In the genomic region with DNA sequence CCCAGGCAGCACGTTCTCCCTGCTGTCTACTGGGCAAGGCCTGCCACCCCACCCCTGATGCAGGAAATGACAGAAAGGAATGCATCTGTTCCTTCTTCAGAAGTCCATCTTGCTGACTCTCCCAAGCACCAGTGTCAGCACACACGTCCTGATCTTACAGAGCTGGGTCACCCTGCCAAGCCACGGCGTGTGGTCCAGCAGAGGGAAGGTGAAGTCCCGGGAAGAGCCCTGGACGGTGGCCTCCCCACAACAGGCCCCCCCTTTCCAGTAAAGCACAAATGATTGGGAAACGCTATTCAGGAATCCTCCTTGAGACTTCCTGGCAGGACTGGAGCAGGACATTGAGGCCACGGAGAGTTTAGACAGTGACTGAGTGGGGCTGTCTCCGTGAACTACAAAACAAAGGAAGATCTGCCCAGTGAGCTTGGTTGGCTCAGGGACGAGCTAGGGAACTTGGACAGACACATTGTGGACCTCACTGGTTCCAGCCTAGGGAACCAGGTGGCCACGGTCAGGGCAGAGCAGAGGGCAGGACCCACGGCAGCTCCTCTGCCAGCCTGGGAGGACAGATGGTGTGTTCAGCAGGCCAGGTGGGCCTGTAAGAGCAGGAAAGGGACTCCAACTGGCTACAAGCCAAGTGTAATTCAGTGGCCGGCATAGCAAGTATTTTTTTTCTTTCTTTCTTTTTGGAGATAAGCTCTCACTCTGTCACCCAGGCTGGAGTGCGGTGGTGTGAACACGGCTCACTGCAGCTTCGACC, we compare ENCODE assay signal across 8 cellular contexts. TPM values are rescaled to one million over a fixed set of nuclear protein-coding genes. Genes with fewer than 3 reads are reported as not detected.
DNase-seq lines count a peak whose midpoint lies in the region; ATAC-seq and TF ChIP-seq lines count a peak whose summit lies in the region.

No MANE protein-coding gene starts in this region.

- H3K4me1 ChIP-seq in body of pancreas (peaks cover 54% of the 10 kb centered on the region), liver (ENCODE audit: control insufficient read depth in 4 of 4, insufficient read depth in 4 of 4, low read length in 3 of 4) (peaks cover 14 to 57% (median 38%) of the 10 kb centered on the region in 4 donors), tibial nerve (peaks cover 0 to 87% (median 57%) of the 10 kb centered on the region in 4 donors)

- peak in 1 of 2 donors; percentile 22 for TF ChIP-seq RAD21 in liver (IDR thresholded peaks at IDR 0.05)

- intact Hi-C loops in body of pancreas (cut with DNase I) = no loop called here

- peak; percentile 72 to 98 for TF ChIP-seq EP300 in tibial nerve (IDR thresholded peaks at IDR 0.05)

- TF ChIP-seq POLR2A in body of pancreas (IDR thresholded peaks at IDR 0.05) = no peak
- TF ChIP-seq POLR2A in tibial nerve (IDR thresholded peaks at IDR 0.05) = no peak

- peak overlapping the region in 1 of 2 donors; percentile 30 for H3K9ac ChIP-seq in liver (ENCODE audit: low read depth in 1 of 2, low read length in 2 of 2)

- POLR2A ChIA-PET in AG04450 (lab: Yijun Ruan, JAX) = no interaction called here

- DNase-seq in AG04450 (ENCODE audit: low read depth, low spot score) = no peak
- peak; percentile 73 for DNase-seq in NCI-H1092 treated with DMSO at 0.1 percent for 48 hours (lab: John Stamatoyannopoulos, UW)
- peak in 3 of 4 donors; percentile 52 to 78 (median 59) for DNase-seq in body of pancreas
- peak; percentile 72 to 84 for DNase-seq in tibial nerve (ENCODE audit: low spot score in 2 of 2)
- DNase-seq in stimulated activated CD4-positive, alpha-beta T cell treated with anti-CD3 and anti-CD28 coated beads, Interleukin-2, amount 100 ng/mL, for 24 hours = no peak

- H3K27me3 ChIP-seq in AG04450 (ENCODE audit: control insufficient read depth, insufficient read depth, low read length) (no peaks in the 10 kb centered on the region), body of pancreas (no peaks in the 10 kb centered on the region), liver (ENCODE audit: control insufficient read depth in 4 of 4, insufficient read depth in 4 of 4, low read length in 3 of 4) (no peaks in the 10 kb centered on the region), tibial nerve (no peaks in the 10 kb centered on the region)

- no peak overlapping the region for H3K4me3 ChIP-seq in AG04450 (ENCODE audit: low read depth, low read length)
- no peak overlapping the region for H3K4me3 ChIP-seq in body of pancreas
- no peak overlapping the region for H3K4me3 ChIP-seq in liver (ENCODE audit: low read depth in 1 of 3, low read length in 3 of 3)
- no peak overlapping the region for H3K4me3 ChIP-seq in tibial nerve

- CTCF ChIA-PET in AG04450 (lab: Charles Lee) = interaction anchor here (0.6 to 1.8 kb wide), 4 partner anchors 9 to 16 kb away, joined by 3 to 4 read pairs (median 3); no protein-coding TSS in a partner anchor

- TF ChIP-seq CTCF in AG04450 (IDR thresholded peaks at IDR 0.05; ENCODE audit: low read depth, low read length) (no peak), body of pancreas (IDR thresholded peaks at IDR 0.05) (no peak), liver (IDR thresholded peaks at IDR 0.05; ENCODE audit: low read depth, low read length, missing input control) (no peak), tibial nerve (IDR thresholded peaks at IDR 0.05) (no peak)

- 43 to 54% methylated on average over 12 to 16 of the region's 16 CpGs for WGBS in body of pancreas, 2 donors
- WGBS in liver = 67% methylated on average over 16 of the region's 16 CpGs
- 46 to 55% methylated on average over 14 to 15 of the region's 16 CpGs for WGBS in tibial nerve, 2 donors

- H3K9me3 ChIP-seq in AG04450 (ENCODE audit: control insufficient read depth, insufficient read depth, low read length) (no peaks in the 10 kb centered on the region; the same call in 1 of the 2 replicates), body of pancreas (no peaks in the 10 kb centered on the region), liver (ENCODE audit: control insufficient read depth in 4 of 4, low read length in 3 of 4) (no peaks in the 10 kb centered on the region), tibial nerve (no peaks in the 10 kb centered on the region)

- ATAC-seq in body of pancreas (peak; percentile 50), HG03196 (IDR thresholded peaks at IDR 0.05; ENCODE audit: unreplicated experiment) (no peak)
- ATAC-seq in activated CD4-positive, CD25-positive, alpha-beta regulatory T cell treated with anti-CD3 and anti-CD28 coated beads, Interleukin-2, amount 50 U/mL, for 24 hours = no peak

- H3K36me3 ChIP-seq in body of pancreas (replicated peaks in 1 of 2; ENCODE audit: insufficient read depth in 1 of 2, low read depth in 2 of 2) = no peaks in the 10 kb centered on the region
- H3K36me3 ChIP-seq in liver (ENCODE audit: control insufficient read depth in 4 of 4, insufficient read depth in 3 of 4, low read depth in 1 of 4, low read length in 3 of 4) = no peaks in the 10 kb centered on the region
- H3K36me3 ChIP-seq in tibial nerve = peaks cover 0 to 4% (median 0%) of the 10 kb centered on the region in 3 donors

- H3K27ac ChIP-seq in AG04450 (ENCODE audit: low read depth, low read length) (peak overlapping the region; percentile 87), body of pancreas (peak overlapping the region; percentile 50 to 80 (median 71)), liver (ENCODE audit: low read depth in 1 of 2, low read length in 2 of 2) (peak overlapping the region; percentile 85 to 93), tibial nerve (peak overlapping the region in 3 of 4 donors; percentile 72 to 88 (median 86))

TF ChIP-seq in liver, 16 proteins besides CTCF, POLR2A, EP300 and RAD21 (continues in another document):
- TF ChIP-seq REST (IDR thresholded peaks at IDR 0.05) = no peak
- TF ChIP-seq EGR1 (IDR thresholded peaks at IDR 0.05; ENCODE audit: low read depth in 2 of 2) = no peak
- TF ChIP-seq HNF4A (conservative IDR thresholded peaks at IDR 0.05) = no peak
- no peak for TF ChIP-seq TAF1 (conservative IDR thresholded peaks at IDR 0.05)
- no peak for TF ChIP-seq ATF3 (IDR thresholded peaks at IDR 0.05)
- peak; percentile 50 for TF ChIP-seq NR2F2 (IDR thresholded peaks at IDR 0.05)
- TF ChIP-seq GABPA (IDR thresholded peaks at IDR 0.05 in 1 of 2, conservative IDR thresholded peaks at IDR 0.05 in 1 of 2) = no peak
- TF ChIP-seq HNF4G (IDR thresholded peaks at IDR 0.05) = no peak
- peak; percentile 33 to 37 for TF ChIP-seq RXRA (IDR thresholded peaks at IDR 0.05)
- TF ChIP-seq FOXA1 (IDR thresholded peaks at IDR 0.05) = no peak
- TF ChIP-seq, protein P1, sequence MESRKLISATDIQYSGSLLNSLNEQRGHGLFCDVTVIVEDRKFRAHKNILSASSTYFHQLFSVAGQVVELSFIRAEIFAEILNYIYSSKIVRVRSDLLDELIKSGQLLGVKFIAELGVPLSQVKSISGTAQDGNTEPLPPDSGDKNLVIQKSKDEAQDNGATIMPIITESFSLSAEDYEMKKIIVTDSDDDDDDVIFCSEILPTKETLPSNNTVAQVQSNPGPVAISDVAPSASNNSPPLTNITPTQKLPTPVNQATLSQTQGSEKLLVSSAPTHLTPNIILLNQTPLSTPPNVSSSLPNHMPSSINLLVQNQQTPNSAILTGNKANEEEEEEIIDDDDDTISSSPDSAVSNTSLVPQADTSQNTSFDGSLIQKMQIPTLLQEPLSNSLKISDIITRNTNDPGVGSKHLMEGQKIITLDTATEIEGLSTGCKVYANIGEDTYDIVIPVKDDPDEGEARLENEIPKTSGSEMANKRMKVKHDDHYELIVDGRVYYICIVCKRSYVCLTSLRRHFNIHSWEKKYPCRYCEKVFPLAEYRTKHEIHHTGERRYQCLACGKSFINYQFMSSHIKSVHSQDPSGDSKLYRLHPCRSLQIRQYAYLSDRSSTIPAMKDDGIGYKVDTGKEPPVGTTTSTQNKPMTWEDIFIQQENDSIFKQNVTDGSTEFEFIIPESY (IDR thresholded peaks at IDR 0.05) = no peak
- TF ChIP-seq JUND (IDR thresholded peaks at IDR 0.05) = no peak
- TF ChIP-seq FOXA2 (IDR thresholded peaks at IDR 0.05) = no peak

RNA-seq across cellular contexts. Expression of gene ELL, which starts 41.7 kb away (rescaled TPM):
- polyA plus RNA-seq in AG04450 (2011; rRNA removed) (2.7 and 4.1 TPM in 2 replicates), liver (1 to 10 TPM; 4.5 to 5.6 TPM)
- polyA minus RNA-seq in AG04450 (2011; rRNA and poly(A)+ RNA removed) = 4.9 and 7.6 TPM in 2 replicates
- total RNA-seq in body of pancreas (10 to 100 TPM; 12.5 to 14.2 TPM), liver (10 to 100 TPM in 1 of 2 donors, 1 to 10 TPM in 1; 7.6 to 10.5 TPM), tibial nerve (10 to 100 TPM; 13.8 to 45.9 (median 26.0) TPM)

RNA-seq across cellular contexts. Expression of gene ISYNA1, which starts 42.2 kb away (rescaled TPM):
- 13.3 and 19.2 TPM in 2 replicates for polyA plus RNA-seq in AG04450 (2011; rRNA removed)
- 13.2 and 18.3 TPM in 2 replicates for polyA minus RNA-seq in AG04450 (2011; rRNA and poly(A)+ RNA removed)
- 10 to 100 TPM; 52.7 to 72.8 TPM for total RNA-seq in body of pancreas
- total RNA-seq in liver = 10 to 100 TPM in 1 of 2 donors, 1 to 10 TPM in 1; 8.0 to 41.9 TPM
- 10 to 100 TPM in 1 of 2 donors, 1 to 10 TPM in 1; 4.7 to 12.1 TPM for polyA plus RNA-seq in liver
- total RNA-seq in tibial nerve = 10 to 100 TPM; 43.5 to 82.2 (median 52.4) TPM

Comparison
In these comparisons a context has a peak if more than half of its experiments do, and no peak if none do; other contexts are left out.
1. DNase-seq: peak in NCI-H1092 treated with DMSO at 0.1 percent for 48 hours (single experiment), body of pancreas (3 of 4) and tibial nerve (2 of 2); none in AG04450 (single experiment) and stimulated activated CD4-positive, alpha-beta T cell treated with anti-CD3 and anti-CD28 coated beads, Interleukin-2, amount 100 ng/mL, for 24 hours (0 of 2).
2. Peak in every context shown above with its lines, with median percentiles within 50 percentile points of each other: H3K27ac ChIP-seq.